14 cellular contexts compared by ENCODE assay signal in genomic region chr7:516216-516605, GRCh38. TPM values are rescaled to one million over a fixed set of nuclear protein-coding genes. Genes with fewer than 3 reads are reported as not detected.
DNase-seq lines count a peak whose midpoint lies in the region; ATAC-seq, FAIRE-seq and TF ChIP-seq lines count a peak whose summit lies in the region.
"Had no signal": no experiment of that assay in that cellular context is flagged by ENCODE, and none has a peak within 500 bp of the region (broad histone marks: within the 10 kb centered on the region; RNA-seq: fewer than 3 reads in every experiment).

No MANE protein-coding gene starts in this region.

- H3K9me3 ChIP-seq in HepG2 (ENCODE audit: low read length) (no peaks in the 10 kb centered on the region), right lobe of liver (no peaks in the 10 kb centered on the region), endocrine pancreas (ENCODE audit: control insufficient read depth, low read length) (no peaks in the 10 kb centered on the region), aorta (ENCODE audit: control insufficient read depth, low read length) (no peaks in the 10 kb centered on the region)
- H3K9me3 ChIP-seq: BE2C had no signal

- DNase-seq in HepG2 (ENCODE audit: low spot score) (no peak), right lobe of liver (no peak), aorta (no peak), GM19238 (ENCODE audit: insufficient read length, low spot score) (no peak), CD14-positive monocyte (ENCODE audit: low spot score) (no peak), G401 (ENCODE audit: low spot score) (no peak)
- DNase-seq: activated CD4-positive, alpha-beta T cell treated with anti-CD3 and anti-CD28 coated beads, Interleukin-2, amount 50 U/mL, for 48 hours; BE2C; immature natural killer cell; NCI-H1436 had no signal

- no peak overlapping the region for H2AFZ ChIP-seq in HepG2 (ENCODE audit: low read length)

- H3K27me3 Mint-ChIP-seq in nephron (ENCODE audit: low read depth): peaks cover 21% of the 10 kb centered on the region
- H3K27me3 Mint-ChIP-seq in CD14-positive monocyte (ENCODE audit: low read depth in 3 of 3): peaks cover 43 to 62% (median 56%) of the 10 kb centered on the region in 3 donors

- no peak overlapping the region for H3K9ac ChIP-seq in HepG2 (ENCODE audit: insufficient read depth, low read depth, low read length)
- H3K9ac ChIP-seq in endocrine pancreas (ENCODE audit: control insufficient read depth, insufficient read depth, low read length): peak overlapping the region; percentile 44

- intact Hi-C loops in HepG2 (cut with micrococcal nuclease; ENCODE audit: unreplicated experiment): loop anchor here (5.0 kb wide), 1 partner anchor 184 kb away; no protein-coding TSS in a partner anchor
- intact Hi-C loops in right lobe of liver (cut with DNase I): no loop called here
- intact Hi-C loops in aorta (cut with DNase I): loop anchor here (1.0 to 2.0 kb wide), 2 partner anchors 87 to 88 kb away; no protein-coding TSS in a partner anchor
- intact Hi-C loops in CD14-positive monocyte (cut with micrococcal nuclease): no loop called here

- H3K4me1 ChIP-seq in HepG2 (ENCODE audit: insufficient read depth, low read length) (no peaks in the 10 kb centered on the region), right lobe of liver (peaks cover 0 to 19% (median 0%) of the 10 kb centered on the region in 4 donors), endocrine pancreas (ENCODE audit: control insufficient read depth, insufficient read depth, low read length) (no peaks in the 10 kb centered on the region), aorta (ENCODE audit: control insufficient read depth in 1 of 2, insufficient read depth in 2 of 2, low read length in 2 of 2) (peaks cover 0 to 2% of the 10 kb centered on the region in 2 donors)
- H3K4me1 ChIP-seq: BE2C had no signal

- WGBS in HepG2 (ENCODE audit: low lambda C conversion rate): 81% methylated on average over 13 of the region's 13 CpGs
- WGBS in right lobe of liver (ENCODE audit: insufficient coverage, low coverage, low lambda C conversion rate, missing lambda C conversion rate): 69% methylated on average over 12 of the region's 13 CpGs
- WGBS in aorta, 2 donors: 20 to 24% methylated on average over 13 of the region's 13 CpGs

- H3K4me3 Mint-ChIP-seq in nephron: peak overlapping the region; percentile 66 to 75 (median 71)
- H3K4me3 Mint-ChIP-seq in CD14-positive monocyte: peak overlapping the region in 1 of 2 donors; percentile 32
- H3K4me3 Mint-ChIP-seq: central memory CD8-positive, alpha-beta T cell had no signal

- H3K79me2 ChIP-seq in HepG2 (ENCODE audit: insufficient read depth, low read length): peaks cover 2% of the 10 kb centered on the region

- H3K36me3 Mint-ChIP-seq in nephron (ENCODE audit: low read depth) (no peaks in the 10 kb centered on the region), CD14-positive monocyte (no peaks in the 10 kb centered on the region)
- H3K36me3 Mint-ChIP-seq: immature natural killer cell had no signal

- no peak for FAIRE-seq in HepG2 (lab: Jason Lieb, UNC)

- TF ChIP-seq EP300 in HepG2 (IDR thresholded peaks at IDR 0.05; ENCODE audit: low read depth in 2 of 2, low read length in 2 of 2) (no peak), HepG2 (CRISPR knock-in tag; IDR thresholded peaks at IDR 0.05; ENCODE audit: borderline replicate concordance) (no peak)

- CTCF ChIA-PET in HepG2 (lab: Yijun Ruan, JAX; ENCODE audit: low intra/inter-chr PET ratio, low total read pairs): no interaction called here

- no peaks in the 10 kb centered on the region for H4K20me1 ChIP-seq in HepG2 (ENCODE audit: insufficient read depth, low read length)

- POLR2A ChIA-PET in HepG2 (lab: Yijun Ruan, JAX): no interaction called here

- H3K4me1 Mint-ChIP-seq in nephron (peaks cover 27% of the 10 kb centered on the region), CD14-positive monocyte (peaks cover 8% of the 10 kb centered on the region)

- H3K4me3 ChIP-seq in HepG2 (replicated peaks in 1 of 3; ENCODE audit: insufficient read depth in 1 of 3, low read depth in 2 of 3, low read length in 3 of 3) (no peak overlapping the region), right lobe of liver (no peak overlapping the region), endocrine pancreas (ENCODE audit: control insufficient read depth, insufficient read depth, low read length) (no peak overlapping the region), aorta (ENCODE audit: low read length in 2 of 2) (peak overlapping the region; percentile 89 to 95)

- no peak overlapping the region for H3K27ac ChIP-seq in HepG2 (ENCODE audit: extremely low read length, insufficient read depth, low read length)
- H3K27ac ChIP-seq in right lobe of liver: no peak overlapping the region
- H3K27ac ChIP-seq in aorta (ENCODE audit: low read depth in 1 of 2, low read length in 2 of 2): peak overlapping the region; percentile 10 to 19

- H3K36me3 ChIP-seq in HepG2 (replicated peaks in 1 of 2; ENCODE audit: control insufficient read depth in 1 of 2, insufficient read depth in 2 of 2, low read length in 2 of 2) (no peaks in the 10 kb centered on the region), right lobe of liver (no peaks in the 10 kb centered on the region), endocrine pancreas (ENCODE audit: control insufficient read depth, insufficient read depth, low read length) (no peaks in the 10 kb centered on the region), aorta (ENCODE audit: control insufficient read depth in 1 of 2, insufficient read depth in 2 of 2, low read length in 1 of 2) (peaks cover 0 to 3% of the 10 kb centered on the region in 2 donors)
- H3K36me3 ChIP-seq: BE2C had no signal

- no peak for TF ChIP-seq CTCF in HepG2 (CRISPR knock-in tag; IDR thresholded peaks at IDR 0.05)
- TF ChIP-seq CTCF in right lobe of liver (IDR thresholded peaks at IDR 0.05): no peak
- no peak for TF ChIP-seq CTCF in nephron (IDR thresholded peaks at IDR 0.05; ENCODE audit: unreplicated experiment in 3 of 3)
- TF ChIP-seq CTCF in CD14-positive monocyte (IDR thresholded peaks at IDR 0.05): no peak

- H3K4me2 ChIP-seq in HepG2 (ENCODE audit: low read depth, low read length): peak overlapping the region; percentile 23; the same call in 1 of the 2 replicates

- TF ChIP-seq RAD21 in HepG2 (CRISPR knock-in tag; IDR thresholded peaks at IDR 0.05): no peak

- in situ Hi-C loops in HepG2 (cut with HindIII; ENCODE audit: extremely low pct_ligation_motif_present, low pct_unique_long_range_greater_than_20kb): no loop called here
- in situ Hi-C loops in G401 (cut with HindIII; ENCODE audit: low sequenced_read_pairs): no loop called here

- no peaks in the 10 kb centered on the region for H3K9me3 Mint-ChIP-seq in nephron
- peaks cover 0 to 10% (median 0%) of the 10 kb centered on the region in 7 donors for H3K9me3 Mint-ChIP-seq in CD14-positive monocyte
- H3K9me3 Mint-ChIP-seq: central memory CD8-positive, alpha-beta T cell; immature natural killer cell had no signal

- no peak for ATAC-seq in HepG2
- ATAC-seq in right lobe of liver: no peak
- no peak for ATAC-seq in aorta (ENCODE audit: low FRiP score)
- ATAC-seq: Panc1 had no signal

- no peak for TF ChIP-seq POLR2A in HepG2 (IDR thresholded peaks at IDR 0.05; ENCODE audit: insufficient read depth in 1 of 2, low read depth in 2 of 2, low read length in 2 of 2)
- TF ChIP-seq POLR2A in right lobe of liver (IDR thresholded peaks at IDR 0.05): no peak

- peaks cover 7 to 33% of the 10 kb centered on the region in 2 experiments; a peak in 4 of 5 replicates for H3K27me3 ChIP-seq in HepG2 (ENCODE audit: control insufficient read depth in 1 of 2, insufficient read depth in 2 of 2, low read length in 2 of 2)
- H3K27me3 ChIP-seq in right lobe of liver: peaks cover 0 to 10% of the 10 kb centered on the region in 2 donors
- no peaks in the 10 kb centered on the region for H3K27me3 ChIP-seq in endocrine pancreas (ENCODE audit: control insufficient read depth, insufficient read depth, low read length)
- H3K27me3 ChIP-seq in aorta (ENCODE audit: control insufficient read depth in 1 of 2, insufficient read depth in 2 of 2, low read length in 1 of 2): no peaks in the 10 kb centered on the region

- H3K27ac Mint-ChIP-seq in nephron: peak overlapping the region in 2 of 3 experiments; percentile 30 to 38
- H3K27ac Mint-ChIP-seq in CD14-positive monocyte: no peak overlapping the region
- H3K27ac Mint-ChIP-seq: immature natural killer cell had no signal

- no TSS peak for BruUV-seq in HepG2 (replicated peaks; lab: Mats Ljungman, UMichigan)

TF ChIP-seq in HepG2, 621 proteins besides CTCF, POLR2A, EP300 and RAD21 (continues in another document):
- no peak for TF ChIP-seq NFYB (CRISPR knock-in tag; IDR thresholded peaks at IDR 0.05)
- TF ChIP-seq ZNF121 (CRISPR knock-in tag; IDR thresholded peaks at IDR 0.05): no peak
- TF ChIP-seq SRF (IDR thresholded peaks at IDR 0.05; ENCODE audit: low read depth, low read length): no peak
- no peak for TF ChIP-seq ARNTL (CRISPR knock-in tag; IDR thresholded peaks at IDR 0.05)

RNA-seq across cellular contexts. Expression of gene PDGFA, which starts 3.4 kb away (rescaled TPM):
- total RNA-seq in HepG2 (2016; rRNA removed; fragmentation: Illumina TruSeq; extraction: Trizol) (0.80 and 1.5 TPM in 2 replicates), right lobe of liver (10 to 100 TPM in 3 of 6 experiments, 1 to 10 TPM in 3; 2.3 to 20.9 (median 8.4) TPM), aorta (100 to 1,000 TPM; 114 to 174 TPM)
- 1.1 and 1.6 TPM in 2 replicates for total RNA-seq in HepG2 (2016; cell fraction: cytosol; rRNA removed; fragmentation: Illumina TruSeq; extraction: Trizol; ENCODE audit: low read depth)
- total RNA-seq in HepG2 (2016; cell fraction: insoluble cytoplasmic fraction; rRNA removed; fragmentation: Illumina TruSeq; extraction: Trizol): 1.0 and 1.8 TPM in 2 replicates
- 2.6 and 3.0 TPM in 2 replicates for total RNA-seq in HepG2 (2016; cell fraction: membrane; rRNA removed; fragmentation: Illumina TruSeq; extraction: Trizol)
- total RNA-seq in HepG2 (2016; cell fraction: nucleus; rRNA removed; fragmentation: Illumina TruSeq; extraction: Trizol): 1.3 and 1.4 TPM in 2 replicates
- polyA plus RNA-seq in HepG2 (2011; rRNA removed) (2.4 and 3.4 TPM in 2 replicates), aorta (10 to 100 TPM; 28.9 to 61.1 TPM), CD14-positive monocyte (under 1 TPM in 1 of 2 donors, not detected in 1; 0.29 TPM)
- 1.2 and 2.1 TPM in 2 replicates for polyA plus RNA-seq in HepG2 (2011; cell fraction: cytosol; rRNA removed)
- 2.9 and 5.0 TPM in 2 replicates for polyA plus RNA-seq in HepG2 (2011; cell fraction: nucleus; rRNA removed)
- 1.2 and 1.3 TPM in 2 replicates for polyA plus RNA-seq in HepG2 (2012)
- 0.57 and 0.60 TPM in 2 replicates for polyA plus RNA-seq in HepG2 (2016; cell fraction: cytosol; fragmentation: Illumina TruSeq; extraction: Trizol; ENCODE audit: low read depth)
- 0.93 and 1.1 TPM in 2 replicates for polyA plus RNA-seq in HepG2 (2016; cell fraction: insoluble cytoplasmic fraction; fragmentation: Illumina TruSeq; extraction: Trizol; ENCODE audit: low read depth)
- 1.1 TPM in 2 replicates for polyA plus RNA-seq in HepG2 (2016; cell fraction: membrane; fragmentation: Illumina TruSeq; extraction: Trizol; ENCODE audit: low read depth)
- polyA plus RNA-seq in HepG2 (2016; cell fraction: nucleus; fragmentation: Illumina TruSeq; extraction: Trizol; ENCODE audit: insufficient read depth, low read depth): 1.9 TPM in 2 replicates
- 14.6 and 20.5 TPM in 2 replicates for polyA minus RNA-seq in HepG2 (2011; rRNA and poly(A)+ RNA removed; ENCODE audit: low replicate concordance)
- polyA minus RNA-seq in HepG2 (2011; cell fraction: cytosol; rRNA and poly(A)+ RNA removed): 4.8 and 15.5 TPM in 2 replicates
- polyA minus RNA-seq in HepG2 (2011; cell fraction: nucleus; rRNA and poly(A)+ RNA removed): 2.3 and 2.4 TPM in 2 replicates
- total RNA-seq in G401 (2014; rRNA removed; shearing (Covaris generic)): 0.34 and 2.6 TPM in 2 replicates

Comparison
In these comparisons a context has a peak if more than half of its experiments do, and no peak if none do; other contexts are left out.
1. intact Hi-C loops: an anchor here in HepG2 (5.0 kb wide) and aorta (1.0 to 2.0 kb wide); none called in right lobe of liver and CD14-positive monocyte.
2. H3K27ac ChIP-seq: peak in aorta (2 of 2); none in HepG2 (single experiment) and right lobe of liver (0 of 3).
3. H3K4me3 ChIP-seq: peak in aorta (2 of 2); none in HepG2 (0 of 3), right lobe of liver (0 of 3) and endocrine pancreas (single experiment).
4. H3K27ac Mint-ChIP-seq: peak in nephron (2 of 3); none in CD14-positive monocyte (0 of 7).
5. RNA of gene PDGFA, which starts 3.4 kb away (total RNA-seq): 114 to 174 TPM in aorta; 2.3 to 20.9 TPM in right lobe of liver, 0.80 to 3.0 TPM in HepG2 and 0.34 to 2.6 TPM in G401; every median in the first group is over 4 times any median in the second.